ENCODE assay signal across 9 cellular contexts in the genomic region with DNA sequence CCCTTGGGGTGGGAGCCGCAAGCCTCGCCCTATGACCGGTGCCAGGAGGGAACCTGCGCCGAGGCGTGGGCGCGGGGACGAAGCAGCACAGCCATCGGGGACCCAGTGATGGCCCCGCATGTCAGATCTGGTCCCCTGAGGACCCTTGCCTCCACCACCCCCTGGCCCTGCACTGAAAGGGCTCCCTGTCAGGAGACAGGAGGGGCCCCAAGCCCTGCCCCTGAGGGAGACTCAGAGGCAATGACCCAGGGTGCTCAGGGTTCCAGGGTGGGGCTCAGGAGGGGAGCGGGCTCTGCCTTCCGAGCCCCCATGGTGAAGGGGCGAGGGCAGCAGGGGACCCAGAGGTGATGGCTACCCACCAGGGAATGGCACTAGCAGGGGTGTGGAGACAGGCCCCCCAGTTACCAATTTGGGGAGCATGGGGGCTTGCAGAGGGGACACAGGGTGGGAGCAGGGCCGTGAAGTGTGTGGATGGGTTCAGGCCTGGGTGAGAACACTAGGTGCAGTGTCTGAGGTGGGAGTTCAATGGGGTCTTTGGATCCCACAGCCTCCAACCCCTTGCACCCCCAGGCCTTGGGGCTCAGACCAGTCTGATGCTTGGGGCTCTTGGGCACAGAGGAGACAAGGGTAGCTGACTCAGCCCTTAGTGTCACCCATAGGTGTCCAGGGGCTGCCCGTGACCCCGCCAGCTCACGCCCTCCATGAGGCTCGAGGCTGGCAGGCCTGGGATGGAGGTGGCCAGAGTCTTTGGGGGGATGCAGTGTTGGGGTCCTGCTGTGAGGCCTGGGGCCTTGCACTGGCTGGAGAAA. TPM values are rescaled to one million over a fixed set of nuclear protein-coding genes. Genes with fewer than 3 reads are reported as not detected.
A peak's percentile ranks its signal among the peaks of the same experiment; 100 is the strongest.
DNase-seq lines count a peak whose midpoint lies in the region; ATAC-seq, FAIRE-seq and TF ChIP-seq lines count a peak whose summit lies in the region.
"Had no signal": no experiment of that assay in that cellular context is flagged by ENCODE, and none has a peak within 500 bp of the region (broad histone marks: within the 10 kb centered on the region; RNA-seq: fewer than 3 reads in every experiment).

No MANE protein-coding gene starts in this region.

- H3K27me3 ChIP-seq in right atrium auricular region, result no peaks in the 10 kb centered on the region
- H3K27me3 ChIP-seq in skeletal muscle satellite cell (ENCODE audit: control insufficient read depth, insufficient read depth, low read length), result no peaks in the 10 kb centered on the region

- no peak for TF ChIP-seq CTCF in WI38 (IDR thresholded peaks at IDR 0.05; ENCODE audit: low read depth, low read length)
- no peak for TF ChIP-seq CTCF in right atrium auricular region (IDR thresholded peaks at IDR 0.05)

- H3K4me2 ChIP-seq in skeletal muscle satellite cell (ENCODE audit: low read length), result peak overlapping the region; percentile 76

- H3K36me3 ChIP-seq in right atrium auricular region (peaks cover 11% of the 10 kb centered on the region), skeletal muscle satellite cell (ENCODE audit: insufficient read depth, low read length) (peaks cover 10% of the 10 kb centered on the region)

- no peak overlapping the region for H3K9ac ChIP-seq in skeletal muscle satellite cell (ENCODE audit: low read depth, low read length)

- no peak for DNase-seq in GM12892 (ENCODE audit: insufficient read length)
- no peak for DNase-seq in right atrium auricular region (ENCODE audit: low spot score)
- no peak for DNase-seq in NCI-H1092 treated with DMSO at 0.1 percent for 48 hours (lab: John Stamatoyannopoulos, UW)
- DNase-seq in NCI-H1417 treated with DMSO at 0.1 percent for 48 hours (lab: John Stamatoyannopoulos, UW), result no peak

- H3K9me3 ChIP-seq in right atrium auricular region (no peaks in the 10 kb centered on the region), skeletal muscle satellite cell (replicated peaks; ENCODE audit: low read length) (no peaks in the 10 kb centered on the region)

- H3K27ac ChIP-seq in right atrium auricular region, result no peak overlapping the region

- FAIRE-seq in GM12892 (lab: Jason Lieb, UNC), result peak; percentile 27
- FAIRE-seq: TTC549 had no signal

- ATAC-seq in GM19351 (IDR thresholded peaks at IDR 0.05; ENCODE audit: unreplicated experiment) (no peak), HG02938 (IDR thresholded peaks at IDR 0.05; ENCODE audit: unreplicated experiment) (no peak)

- no peak for TF ChIP-seq POLR2A in GM12892 (IDR thresholded peaks at IDR 0.05; ENCODE audit: low read depth, low read length)

- H3K4me3 ChIP-seq in WI38 (ENCODE audit: low read depth, low read length) (peak overlapping the region; percentile 60), right atrium auricular region (peak overlapping the region; percentile 26 to 88), skeletal muscle satellite cell (ENCODE audit: low read length) (peak overlapping the region; percentile 44)

- H3K4me1 ChIP-seq in right atrium auricular region (peaks cover 0 to 39% of the 10 kb centered on the region in 2 donors), skeletal muscle satellite cell (ENCODE audit: control insufficient read depth, insufficient read depth, low read length) (peaks cover 24% of the 10 kb centered on the region)

RNA-seq across cellular contexts. Expression of a gene that starts 0.5 kb away (rescaled TPM):
- polyA plus RNA-seq in GM12892 (2012; ENCODE audit: missing spikeins), result 0.30 TPM
- under 1 TPM; 0.12 to 0.15 TPM for total RNA-seq in right atrium auricular region
- total RNA-seq in skeletal muscle satellite cell (2012; rRNA removed), result under 0.01 TPM in 2 replicates

RNA-seq across cellular contexts. Expression of a gene that starts 2.5 kb away (rescaled TPM):
- 28.5 TPM for polyA plus RNA-seq in GM12892 (2012; ENCODE audit: missing spikeins)
- total RNA-seq in right atrium auricular region, result 10 to 100 TPM; 31.7 to 48.1 TPM
- total RNA-seq in skeletal muscle satellite cell (2012; rRNA removed), result 44.9 and 70.6 TPM in 2 replicates

RNA-seq across cellular contexts. Expression of a gene that starts 22.7 kb away (rescaled TPM):
- polyA plus RNA-seq in GM12892 (2012; ENCODE audit: missing spikeins), result 0.47 TPM
- total RNA-seq in right atrium auricular region, result under 1 TPM; 0.33 to 0.86 TPM
- under 0.01 TPM in 1 of 2 replicates, not detected in the other for total RNA-seq in skeletal muscle satellite cell (2012; rRNA removed)

RNA-seq across cellular contexts. Expression of a gene that starts 22.9 kb away (rescaled TPM):
- polyA plus RNA-seq in GM12892 (2012; ENCODE audit: missing spikeins), result 7.8 TPM
- total RNA-seq in right atrium auricular region, result 10 to 100 TPM in 1 of 2 donors, 1 to 10 TPM in 1; 8.5 to 13.0 TPM
- total RNA-seq in skeletal muscle satellite cell (2012; rRNA removed), result 2.0 and 3.9 TPM in 2 replicates

RNA-seq across cellular contexts. Expression of a gene that starts 30.8 kb away (rescaled TPM):
- polyA plus RNA-seq in GM12892 (2012; ENCODE audit: missing spikeins), result 40.2 TPM
- total RNA-seq in right atrium auricular region, result 100 to 1,000 TPM; 185 to 248 TPM
- total RNA-seq in skeletal muscle satellite cell (2012; rRNA removed), result 386 and 479 TPM in 2 replicates
